ENCODE assay signal across 8 cellular contexts in genomic region chr4:98994474-98995182, GRCh38. TPM values are rescaled to one million over a fixed set of nuclear protein-coding genes. Genes with fewer than 3 reads are reported as not detected.
DNase-seq lines count a peak whose midpoint lies in the region; ATAC-seq and TF ChIP-seq lines count a peak whose summit lies in the region.

No MANE protein-coding gene starts in this region.

- peak overlapping the region; percentile 91 for H3K4me3 Mint-ChIP-seq in activated naive CD8-positive, alpha-beta T cell
- H3K4me3 Mint-ChIP-seq in immature natural killer cell, result peak overlapping the region; percentile 87 to 94 (median 92)

- no peak for DNase-seq in heart left ventricle
- DNase-seq in cardiac septum (ENCODE audit: low spot score), result no peak
- DNase-seq in immature natural killer cell, result peak in 1 of 3 donors; percentile 4
- no peak for DNase-seq in amygdala (lab: John Stamatoyannopoulos, UW)
- DNase-seq in NCI-H1105 treated with DMSO at 0.1 percent for 48 hours (lab: John Stamatoyannopoulos, UW), result no peak
- no peak for DNase-seq in DMS53 (lab: John Stamatoyannopoulos, UW)

- no peaks in the 10 kb centered on the region for H3K27me3 Mint-ChIP-seq in activated naive CD8-positive, alpha-beta T cell
- peaks cover 2 to 8% (median 3%) of the 10 kb centered on the region in 3 donors for H3K27me3 Mint-ChIP-seq in immature natural killer cell (ENCODE audit: low read depth in 3 of 3)

- no peak for ATAC-seq in heart left ventricle

- no peak for TF ChIP-seq CTCF in heart left ventricle (IDR thresholded peaks at IDR 0.05)

- H3K27ac ChIP-seq in heart left ventricle, result peak overlapping the region; percentile 84 to 96 (median 92)
- H3K27ac ChIP-seq in subcutaneous abdominal adipose tissue (ENCODE audit: low read depth, low read length), result peak overlapping the region; percentile 95

- peaks cover 32% of the 10 kb centered on the region for H3K4me1 Mint-ChIP-seq in activated naive CD8-positive, alpha-beta T cell (ENCODE audit: low read depth)
- H3K4me1 Mint-ChIP-seq in immature natural killer cell, result peaks cover 26 to 31% of the 10 kb centered on the region in 2 donors

- H3K36me3 Mint-ChIP-seq in activated naive CD8-positive, alpha-beta T cell, result peaks cover 2% of the 10 kb centered on the region
- H3K36me3 Mint-ChIP-seq in immature natural killer cell, result no peaks in the 10 kb centered on the region

- H3K36me3 ChIP-seq in heart left ventricle (no peaks in the 10 kb centered on the region), subcutaneous abdominal adipose tissue (ENCODE audit: control insufficient read depth in 5 of 5, insufficient read depth in 5 of 5, low read length in 5 of 5) (no peaks in the 10 kb centered on the region)

- H3K9me3 ChIP-seq in heart left ventricle (no peaks in the 10 kb centered on the region), subcutaneous abdominal adipose tissue (ENCODE audit: control insufficient read depth in 5 of 5, low read length in 5 of 5) (no peaks in the 10 kb centered on the region)

- H3K27me3 ChIP-seq in heart left ventricle (no peaks in the 10 kb centered on the region), subcutaneous abdominal adipose tissue (ENCODE audit: control insufficient read depth in 5 of 5, insufficient read depth in 4 of 5, low read length in 5 of 5) (no peaks in the 10 kb centered on the region)

- H3K4me3 ChIP-seq in heart left ventricle (peak overlapping the region; percentile 16 to 99 (median 95)), subcutaneous abdominal adipose tissue (ENCODE audit: low read depth in 1 of 5, low read length in 5 of 5) (peak overlapping the region; percentile 77 to 90 (median 86))

- H3K9me3 Mint-ChIP-seq in activated naive CD8-positive, alpha-beta T cell (ENCODE audit: low read depth), result no peaks in the 10 kb centered on the region
- H3K9me3 Mint-ChIP-seq in immature natural killer cell, result no peaks in the 10 kb centered on the region

- 49 to 56% (median 52%) methylated on average over 16 to 17 of the region's 17 CpGs for WGBS in heart left ventricle, 4 donors

- peak overlapping the region; percentile 97 for H3K27ac Mint-ChIP-seq in activated naive CD8-positive, alpha-beta T cell
- peak overlapping the region; percentile 96 to 99 (median 98) for H3K27ac Mint-ChIP-seq in immature natural killer cell

- H3K4me1 ChIP-seq in heart left ventricle, result peaks cover 0 to 26% (median 15%) of the 10 kb centered on the region in 12 donors
- H3K4me1 ChIP-seq in subcutaneous abdominal adipose tissue (ENCODE audit: control insufficient read depth in 5 of 5, insufficient read depth in 5 of 5, low read length in 5 of 5), result peaks cover 0 to 20% (median 13%) of the 10 kb centered on the region in 5 donors

- H3K9ac ChIP-seq in subcutaneous abdominal adipose tissue (ENCODE audit: low read length in 5 of 5), result peak overlapping the region; percentile 86 to 97 (median 92)

- TF ChIP-seq POLR2A in heart left ventricle (IDR thresholded peaks at IDR 0.05), result no peak

- intact Hi-C loops in heart left ventricle (cut with DNase I), result loop anchor here in 9 of 10 donors (1.0 to 10.0 kb wide), 17 partner anchors 52 to 737 kb away; partner anchors contain the start of genes EIF4E (in 5 of the 9), ADH5 (in 4 of the 9), TRMT10A (in 3 of the 9) and RAP1GDS1 (in 2 of the 9)
- intact Hi-C loops in cardiac septum (cut with DNase I), result loop anchor here (2.0 to 10.0 kb wide), 5 partner anchors 62 to 732 kb away; partner anchors contain the start of genes ADH5, EIF4E and RAP1GDS1

RNA-seq across cellular contexts. Expression of gene METAP1, which starts 0.9 kb away (rescaled TPM):
- total RNA-seq in heart left ventricle (10 to 100 TPM; 51.8 to 71.4 (median 63.6) TPM), cardiac septum (56.2 TPM)
- polyA plus RNA-seq in heart left ventricle (10 to 100 TPM; 36.9 to 69.7 TPM), immature natural killer cell (10 to 100 TPM; 25.6 to 42.1 (median 30.6) TPM)
